Comparison of ENCODE assay signal across 29 cellular contexts in genomic region chr1:188127507-188127906, GRCh38.
"Had no signal": no experiment of that assay in that cellular context is flagged by ENCODE, and none has a peak within 500 bp of the region (broad histone marks: within the 10 kb centered on the region; RNA-seq: fewer than 3 reads in every experiment).

No MANE protein-coding gene starts in this region.

- H3K27me3 ChIP-seq: dorsolateral prefrontal cortex, esophagus muscularis mucosa, heart right ventricle, neutrophil, pancreas, right lobe of liver, thyroid gland, vagina had no signal

- H3K27me3 Mint-ChIP-seq: memory B cell; naive B cell; natural killer cell treated with Interleukin-12 subunit alpha and Interleukin-12 subunit beta and Interleukin-15 and Interleukin-18, amount 100 ng/mL, for 72 hours; stimulated activated naive B cell treated with anti-CD40 and anti-IgM and Interleukin-4, amounts not matched to agents 10 μg/mL and 1 μg/mL and 100 μg/mL, for 72 hours; stimulated activated naive CD8-positive, alpha-beta T cell treated with anti-CD3 and anti-CD28 coated beads, Interleukin-15, Interleukin-2, amounts not matched to agents 100 ng/mL and 50 ng/mL, for 24 hours had no signal

- H3K27ac ChIP-seq: dorsolateral prefrontal cortex, esophagus muscularis mucosa, heart right ventricle, lower lobe of right lung, neutrophil, pancreas, right lobe of liver, thyroid gland, vagina had no signal

- H3K4me3 ChIP-seq: dorsolateral prefrontal cortex, esophagus muscularis mucosa, heart right ventricle, lower lobe of right lung, mucosa of descending colon, pancreas, right lobe of liver, thyroid gland, vagina had no signal

- H3K4me1 ChIP-seq: esophagus muscularis mucosa, heart right ventricle, lower lobe of right lung, pancreas, right lobe of liver, thyroid gland, vagina had no signal

- H3K36me3 ChIP-seq: esophagus muscularis mucosa, heart right ventricle, lower lobe of right lung, neutrophil, pancreas, right lobe of liver, thyroid gland, vagina had no signal

- H3K9me3 Mint-ChIP-seq: stimulated activated naive CD8-positive, alpha-beta T cell treated with anti-CD3 and anti-CD28 coated beads, Interleukin-15, Interleukin-2, amounts not matched to agents 100 ng/mL and 50 ng/mL, for 24 hours had no signal

- H3K4me1 Mint-ChIP-seq: memory B cell; mesothelial cell of epicardium; naive B cell; neural crest cell; stimulated activated naive B cell treated with anti-CD40 and anti-IgM and Interleukin-4, amounts not matched to agents 10 μg/mL and 1 μg/mL and 100 μg/mL, for 72 hours had no signal

- FAIRE-seq: colon, islet of Langerhans, pancreas, small intestine had no signal

- H3K27ac Mint-ChIP-seq: memory B cell; mesothelial cell of epicardium; natural killer cell treated with Interleukin-12 subunit alpha and Interleukin-12 subunit beta and Interleukin-15 and Interleukin-18, amount 100 ng/mL, for 72 hours; stimulated activated naive B cell treated with anti-CD40 and anti-IgM and Interleukin-4, amounts not matched to agents 10 μg/mL and 1 μg/mL and 100 μg/mL, for 72 hours; stimulated activated naive CD8-positive, alpha-beta T cell treated with anti-CD3 and anti-CD28 coated beads, Interleukin-15, Interleukin-2, amounts not matched to agents 100 ng/mL and 50 ng/mL, for 24 hours had no signal

- ATAC-seq: heart right ventricle; left ventricle myocardium superior; lower lobe of right lung; mucosa of descending colon; natural killer cell treated with Interleukin-12 subunit alpha and Interleukin-12 subunit beta and Interleukin-15 and Interleukin-18, amount 100 ng/mL, for 72 hours; pancreas had no signal

- H3K4me3 Mint-ChIP-seq: memory B cell; mesothelial cell of epicardium; naive B cell; natural killer cell treated with Interleukin-12 subunit alpha and Interleukin-12 subunit beta and Interleukin-15 and Interleukin-18, amount 100 ng/mL, for 72 hours; neural crest cell; stimulated activated naive B cell treated with anti-CD40 and anti-IgM and Interleukin-4, amounts not matched to agents 10 μg/mL and 1 μg/mL and 100 μg/mL, for 72 hours; stimulated activated naive CD8-positive, alpha-beta T cell treated with anti-CD3 and anti-CD28 coated beads, Interleukin-15, Interleukin-2, amounts not matched to agents 100 ng/mL and 50 ng/mL, for 24 hours had no signal

- DNase-seq: dorsolateral prefrontal cortex; effector CD4-positive, alpha-beta T cell; foreskin melanocyte; glutamatergic neuron; heart right ventricle; hippocampal formation; kidney glomerular epithelial cell; left ventricle myocardium superior; lower lobe of right lung; mucosa of descending colon; naive B cell; right lobe of liver; small intestine; stimulated activated CD4-positive, alpha-beta T cell treated with anti-CD3 and anti-CD28 coated beads, Interleukin-15, amount 100 ng/mL, for 24 hours; stimulated activated CD4-positive, alpha-beta T cell treated with anti-CD3 and anti-CD28 coated beads, Interleukin-2, amount 100 ng/mL, for 48 hours; stimulated activated naive B cell treated with anti-CD40 and anti-IgM and Interleukin-4, amounts not matched to agents 10 μg/mL and 1 μg/mL and 100 μg/mL, for 72 hours; thyroid gland; trophoblast cell had no signal

- H3K9me3 ChIP-seq: esophagus muscularis mucosa, lower lobe of right lung, neutrophil, pancreas, right lobe of liver, thyroid gland, vagina had no signal

- H3K36me3 Mint-ChIP-seq: memory B cell; mesothelial cell of epicardium; naive B cell; natural killer cell treated with Interleukin-12 subunit alpha and Interleukin-12 subunit beta and Interleukin-15 and Interleukin-18, amount 100 ng/mL, for 72 hours; stimulated activated naive B cell treated with anti-CD40 and anti-IgM and Interleukin-4, amounts not matched to agents 10 μg/mL and 1 μg/mL and 100 μg/mL, for 72 hours had no signal
